In genomic region chr1:84847253-84848247, GRCh38 we compare ENCODE assay signal across 9 cellular contexts. TPM values are rescaled to one million over a fixed set of nuclear protein-coding genes. Genes with fewer than 3 reads are reported as not detected.
A peak's percentile ranks its signal among the peaks of the same experiment; 100 is the strongest.
DNase-seq lines count a peak whose midpoint lies in the region; FAIRE-seq and TF ChIP-seq lines count a peak whose summit lies in the region.
"Had no signal": no experiment of that assay in that cellular context is flagged by ENCODE, and none has a peak within 500 bp of the region (broad histone marks: within the 10 kb centered on the region; RNA-seq: fewer than 3 reads in every experiment).

No MANE protein-coding gene starts in this region.

- H3K27me3 ChIP-seq in stomach smooth muscle (ENCODE audit: control insufficient read depth in 1 of 2, insufficient read depth in 2 of 2, low read length in 2 of 2) (no peaks in the 10 kb centered on the region), vagina (no peaks in the 10 kb centered on the region)

- H3K9me3 ChIP-seq in stomach smooth muscle (ENCODE audit: control insufficient read depth in 2 of 2, low read length in 2 of 2) (no peaks in the 10 kb centered on the region), vagina (no peaks in the 10 kb centered on the region)

- peaks cover 52% of the 10 kb centered on the region for H3K4me1 Mint-ChIP-seq in HFFc6 (ENCODE audit: low read depth)

- H3K27ac ChIP-seq in stomach smooth muscle (ENCODE audit: low read length) (peak overlapping the region; percentile 31), vagina (no peak overlapping the region)

- H3K4me3 ChIP-seq in stomach smooth muscle (ENCODE audit: low read length in 2 of 2) (peak overlapping the region in 1 of 2 donors; percentile 8), vagina (no peak overlapping the region)

- H3K27ac Mint-ChIP-seq in HFFc6, result peak overlapping the region; percentile 91

- DNase-seq in COR-L47 (lab: John Stamatoyannopoulos, UW), result peak; percentile 98
- DNase-seq in HFFc6, result peak; percentile 96
- peak; percentile 97 for DNase-seq in NCI-H345 (lab: John Stamatoyannopoulos, UW)
- peak; percentile 99 for DNase-seq in astrocyte of the hippocampus (ENCODE audit: low read depth, low spot score)
- peak; percentile 61 for DNase-seq in iPS-NIHi11 (ENCODE audit: low spot score)
- DNase-seq in GM19239 (ENCODE audit: insufficient read length, low spot score), result no peak
- DNase-seq in vagina (ENCODE audit: extremely low spot score in 2 of 2), result no peak

- H3K4me1 ChIP-seq in stomach smooth muscle (ENCODE audit: control insufficient read depth, insufficient read depth, low read length) (peaks cover 21% of the 10 kb centered on the region), vagina (peaks cover 18% of the 10 kb centered on the region)

- H3K36me3 Mint-ChIP-seq in HFFc6 (ENCODE audit: low read depth), result peaks cover 5% of the 10 kb centered on the region

- no peak overlapping the region for H3K9ac ChIP-seq in stomach smooth muscle (ENCODE audit: low read length in 2 of 2)

- H3K36me3 ChIP-seq in stomach smooth muscle (ENCODE audit: control insufficient read depth in 2 of 2, insufficient read depth in 2 of 2, low read length in 2 of 2) (no peaks in the 10 kb centered on the region), vagina (no peaks in the 10 kb centered on the region)

- no peak for FAIRE-seq in GM19239 (lab: Jason Lieb, UNC)
- FAIRE-seq: frontal cortex had no signal

- H3K27me3 Mint-ChIP-seq in HFFc6 (ENCODE audit: insufficient read depth), result no peaks in the 10 kb centered on the region; the same call in none of the 2 replicates

- H3K9me3 Mint-ChIP-seq in HFFc6, result no peaks in the 10 kb centered on the region

- TF ChIP-seq POLR2A in vagina (IDR thresholded peaks at IDR 0.05), result no peak

- intact Hi-C loops in vagina (cut with DNase I), result no loop called here

- TF ChIP-seq CTCF in HFFc6 (IDR thresholded peaks at IDR 0.05) (no peak), vagina (IDR thresholded peaks at IDR 0.05) (no peak)

- peak overlapping the region; percentile 47 for H3K4me3 Mint-ChIP-seq in HFFc6

RNA-seq across cellular contexts. Expression of gene LPAR3, which starts 45.5 kb away (rescaled TPM):
- total RNA-seq in HFFc6 (2021; fragmentation: NEBNext Ultra II Directional; extraction: Animal tissue kit (Norgen Biotek cat#: 25700)), result 1 to 10 TPM in 5 of 6 experiments, under 1 TPM in 1; 0.28 to 3.1 (median 2.0) TPM
- 18.7 TPM for total RNA-seq in vagina

Comparison
In these comparisons a context has a peak if more than half of its experiments do, and no peak if none do; other contexts are left out.
1. DNase-seq: peak in COR-L47 (single experiment), HFFc6 (single experiment), NCI-H345 (single experiment), astrocyte of the hippocampus (single experiment) and iPS-NIHi11 (single experiment); none in GM19239 (single experiment) and vagina (0 of 2).